ENCODE assay signal across 1 cellular context in the genomic region with DNA sequence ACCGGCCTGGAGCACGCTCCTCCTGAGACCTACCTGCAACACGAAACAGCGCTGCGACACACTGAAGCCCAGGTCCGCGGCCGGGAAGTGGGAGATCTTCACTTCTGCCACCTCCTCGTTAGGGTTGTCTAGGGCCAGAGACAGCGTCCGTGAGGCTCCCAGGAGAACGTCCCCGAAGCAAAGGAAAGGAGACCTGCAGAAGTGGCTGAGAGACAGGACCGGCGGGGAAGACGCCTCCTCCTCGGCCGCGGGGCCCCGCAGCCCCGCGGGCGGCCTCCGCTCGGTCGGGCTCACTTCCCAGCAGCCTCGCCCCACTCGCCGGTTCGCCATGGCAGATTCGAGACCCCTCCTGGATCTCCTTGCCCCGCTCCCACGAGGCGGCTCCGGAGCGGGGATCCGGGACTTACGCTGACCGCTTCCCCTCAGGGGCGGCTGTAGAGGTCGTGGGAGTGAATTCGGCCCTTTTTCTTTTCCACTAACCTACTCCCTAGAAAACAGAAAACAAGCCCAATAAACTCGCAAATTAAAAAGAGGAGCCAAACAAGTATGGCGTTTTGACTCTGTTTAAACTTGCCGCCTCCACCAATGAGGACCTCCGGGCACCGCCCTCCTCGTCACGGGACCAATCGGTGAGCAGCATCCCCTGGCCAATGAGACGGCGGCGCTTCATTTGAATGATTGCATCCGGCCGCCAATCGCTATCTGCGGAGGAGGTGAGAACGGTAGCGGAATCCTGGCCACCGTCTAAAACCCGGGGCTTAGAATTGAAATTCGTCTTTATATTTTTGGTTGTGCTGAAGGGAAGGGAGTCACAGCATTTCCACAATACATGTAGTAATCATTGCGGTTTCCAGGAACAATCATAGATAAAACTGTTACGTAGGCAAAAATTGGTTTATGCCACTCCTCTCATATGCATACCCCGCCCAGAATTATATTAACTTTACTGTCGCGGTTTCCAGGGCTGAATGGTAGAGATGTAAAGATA.
TF ChIP-seq lines count a peak whose summit lies in the region.

ASPM (minus strand) TSS at position 562 of the 988 bp plus-strand sequence; CDS start at position 330, 232 bp downstream.

TF ChIP-seq in K562, 482 proteins besides CTCF, POLR2A, EP300 and RAD21 (continued from another document and continues in another):
- no peak for TF ChIP-seq U2AF2 (optimal IDR thresholded peaks at IDR 0.05; ENCODE audit: low read depth, low read length)
- peak; percentile 27 for TF ChIP-seq PHF20 (IDR thresholded peaks at IDR 0.05; ENCODE audit: partially characterized antibody)
- TF ChIP-seq GATAD2B (IDR thresholded peaks at IDR 0.05; ENCODE audit: borderline replicate concordance) = peak; percentile 86
- peak; percentile 89 for TF ChIP-seq POLR2G (IDR thresholded peaks at IDR 0.05; ENCODE audit: low read depth, low read length)
- no peak for TF ChIP-seq PTTG1 (tag; IDR thresholded peaks at IDR 0.05; ENCODE audit: low read depth)
- TF ChIP-seq ZFX (CRISPR knock-in tag; IDR thresholded peaks at IDR 0.05) = peak; percentile 46; the same call in 1 of the 2 replicates
- TF ChIP-seq FIP1L1 (IDR thresholded peaks at IDR 0.05; ENCODE audit: low read depth, low read length, poor library complexity, severe bottlenecking) = peak; percentile 65
- peak; percentile 87 for TF ChIP-seq ATF7 (IDR thresholded peaks at IDR 0.05)
- TF ChIP-seq NFE2 (IDR thresholded peaks at IDR 0.05; ENCODE audit: low read depth) = peak; percentile 19; the same call in 1 of the 2 replicates
- TF ChIP-seq NFIC (IDR thresholded peaks at IDR 0.05) = 0 out of 2 replicates have a peak, but pooled peaks have one; percentile 19
- TF ChIP-seq, protein P1, sequence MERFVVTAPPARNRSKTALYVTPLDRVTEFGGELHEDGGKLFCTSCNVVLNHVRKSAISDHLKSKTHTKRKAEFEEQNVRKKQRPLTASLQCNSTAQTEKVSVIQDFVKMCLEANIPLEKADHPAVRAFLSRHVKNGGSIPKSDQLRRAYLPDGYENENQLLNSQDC (CRISPR knock-in tag; IDR thresholded peaks at IDR 0.05) = peak; percentile 55; the same call in 1 of the 2 replicates
- no peak for TF ChIP-seq ZNF79 (CRISPR knock-in tag; IDR thresholded peaks at IDR 0.05; ENCODE audit: low read depth)
- peak; percentile 73 to 84; a peak in 3 of 4 replicates for TF ChIP-seq MNT (conservative IDR thresholded peaks at IDR 0.05)
- TF ChIP-seq CREB1 (IDR thresholded peaks at IDR 0.05) = peak; percentile 56
- peak; percentile 59 for TF ChIP-seq CREB1 (CRISPR knock-in tag; IDR thresholded peaks at IDR 0.05)
- 0 out of 4 replicates have a peak, but pooled peaks of 1 of the 2 experiments have one; percentile 26 for TF ChIP-seq SRF (CRISPR knock-in tag; IDR thresholded peaks at IDR 0.05)
- TF ChIP-seq, protein P2, sequence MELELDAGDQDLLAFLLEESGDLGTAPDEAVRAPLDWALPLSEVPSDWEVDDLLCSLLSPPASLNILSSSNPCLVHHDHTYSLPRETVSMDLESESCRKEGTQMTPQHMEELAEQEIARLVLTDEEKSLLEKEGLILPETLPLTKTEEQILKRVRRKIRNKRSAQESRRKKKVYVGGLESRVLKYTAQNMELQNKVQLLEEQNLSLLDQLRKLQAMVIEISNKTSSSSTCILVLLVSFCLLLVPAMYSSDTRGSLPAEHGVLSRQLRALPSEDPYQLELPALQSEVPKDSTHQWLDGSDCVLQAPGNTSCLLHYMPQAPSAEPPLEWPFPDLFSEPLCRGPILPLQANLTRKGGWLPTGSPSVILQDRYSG (tag; conservative IDR thresholded peaks at IDR 0.05; ENCODE audit: low read depth) = no peak
- no peak for TF ChIP-seq ADNP (tag; IDR thresholded peaks at IDR 0.05)
- peak; percentile 44; the same call in 1 of the 2 replicates for TF ChIP-seq SIN3B (IDR thresholded peaks at IDR 0.05; ENCODE audit: low read depth)
- TF ChIP-seq COPS2 (conservative IDR thresholded peaks at IDR 0.05) = no peak
- TF ChIP-seq YY1 (IDR thresholded peaks at IDR 0.05; ENCODE audit: borderline replicate concordance in 1 of 3, control insufficient read depth in 1 of 3, extremely low read depth in 1 of 3, insufficient read depth in 3 of 3, insufficient read length in 1 of 3, insufficient replicate concordance in 2 of 3, low read depth in 1 of 3, low read length in 2 of 3) = peak; percentile 22 to 85 (median 67)
- TF ChIP-seq, protein P3, sequence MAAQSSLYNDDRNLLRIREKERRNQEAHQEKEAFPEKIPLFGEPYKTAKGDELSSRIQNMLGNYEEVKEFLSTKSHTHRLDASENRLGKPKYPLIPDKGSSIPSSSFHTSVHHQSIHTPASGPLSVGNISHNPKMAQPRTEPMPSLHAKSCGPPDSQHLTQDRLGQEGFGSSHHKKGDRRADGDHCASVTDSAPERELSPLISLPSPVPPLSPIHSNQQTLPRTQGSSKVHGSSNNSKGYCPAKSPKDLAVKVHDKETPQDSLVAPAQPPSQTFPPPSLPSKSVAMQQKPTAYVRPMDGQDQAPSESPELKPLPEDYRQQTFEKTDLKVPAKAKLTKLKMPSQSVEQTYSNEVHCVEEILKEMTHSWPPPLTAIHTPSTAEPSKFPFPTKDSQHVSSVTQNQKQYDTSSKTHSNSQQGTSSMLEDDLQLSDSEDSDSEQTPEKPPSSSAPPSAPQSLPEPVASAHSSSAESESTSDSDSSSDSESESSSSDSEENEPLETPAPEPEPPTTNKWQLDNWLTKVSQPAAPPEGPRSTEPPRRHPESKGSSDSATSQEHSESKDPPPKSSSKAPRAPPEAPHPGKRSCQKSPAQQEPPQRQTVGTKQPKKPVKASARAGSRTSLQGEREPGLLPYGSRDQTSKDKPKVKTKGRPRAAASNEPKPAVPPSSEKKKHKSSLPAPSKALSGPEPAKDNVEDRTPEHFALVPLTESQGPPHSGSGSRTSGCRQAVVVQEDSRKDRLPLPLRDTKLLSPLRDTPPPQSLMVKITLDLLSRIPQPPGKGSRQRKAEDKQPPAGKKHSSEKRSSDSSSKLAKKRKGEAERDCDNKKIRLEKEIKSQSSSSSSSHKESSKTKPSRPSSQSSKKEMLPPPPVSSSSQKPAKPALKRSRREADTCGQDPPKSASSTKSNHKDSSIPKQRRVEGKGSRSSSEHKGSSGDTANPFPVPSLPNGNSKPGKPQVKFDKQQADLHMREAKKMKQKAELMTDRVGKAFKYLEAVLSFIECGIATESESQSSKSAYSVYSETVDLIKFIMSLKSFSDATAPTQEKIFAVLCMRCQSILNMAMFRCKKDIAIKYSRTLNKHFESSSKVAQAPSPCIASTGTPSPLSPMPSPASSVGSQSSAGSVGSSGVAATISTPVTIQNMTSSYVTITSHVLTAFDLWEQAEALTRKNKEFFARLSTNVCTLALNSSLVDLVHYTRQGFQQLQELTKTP (IDR thresholded peaks at IDR 0.05; ENCODE audit: low read depth in 1 of 2, partially characterized antibody in 2 of 2) = peak; percentile 25
- no peak for TF ChIP-seq ZNF518B (CRISPR knock-in tag; IDR thresholded peaks at IDR 0.05)
- TF ChIP-seq, protein P4, sequence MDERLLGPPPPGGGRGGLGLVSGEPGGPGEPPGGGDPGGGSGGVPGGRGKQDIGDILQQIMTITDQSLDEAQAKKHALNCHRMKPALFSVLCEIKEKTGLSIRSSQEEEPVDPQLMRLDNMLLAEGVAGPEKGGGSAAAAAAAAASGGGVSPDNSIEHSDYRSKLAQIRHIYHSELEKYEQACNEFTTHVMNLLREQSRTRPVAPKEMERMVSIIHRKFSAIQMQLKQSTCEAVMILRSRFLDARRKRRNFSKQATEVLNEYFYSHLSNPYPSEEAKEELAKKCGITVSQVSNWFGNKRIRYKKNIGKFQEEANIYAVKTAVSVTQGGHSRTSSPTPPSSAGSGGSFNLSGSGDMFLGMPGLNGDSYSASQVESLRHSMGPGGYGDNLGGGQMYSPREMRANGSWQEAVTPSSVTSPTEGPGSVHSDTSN (CRISPR knock-in tag; IDR thresholded peaks at IDR 0.05; ENCODE audit: low read depth) = no peak
- TF ChIP-seq, protein P4 (tag; conservative IDR thresholded peaks at IDR 0.05; ENCODE audit: low read depth) = peak; percentile 96
- TF ChIP-seq ZEB2 (IDR thresholded peaks at IDR 0.05) = no peak
- TF ChIP-seq NCOA1 (IDR thresholded peaks at IDR 0.05; ENCODE audit: low read depth) = peak; percentile 8; the same call in 1 of the 2 replicates
- TF ChIP-seq CREBBP (IDR thresholded peaks at IDR 0.05; ENCODE audit: low read depth, low read length) = no peak
- TF ChIP-seq ZNF431 (CRISPR knock-in tag; IDR thresholded peaks at IDR 0.05) = peak; percentile 6; the same call in 1 of the 2 replicates
- TF ChIP-seq, protein P5, sequence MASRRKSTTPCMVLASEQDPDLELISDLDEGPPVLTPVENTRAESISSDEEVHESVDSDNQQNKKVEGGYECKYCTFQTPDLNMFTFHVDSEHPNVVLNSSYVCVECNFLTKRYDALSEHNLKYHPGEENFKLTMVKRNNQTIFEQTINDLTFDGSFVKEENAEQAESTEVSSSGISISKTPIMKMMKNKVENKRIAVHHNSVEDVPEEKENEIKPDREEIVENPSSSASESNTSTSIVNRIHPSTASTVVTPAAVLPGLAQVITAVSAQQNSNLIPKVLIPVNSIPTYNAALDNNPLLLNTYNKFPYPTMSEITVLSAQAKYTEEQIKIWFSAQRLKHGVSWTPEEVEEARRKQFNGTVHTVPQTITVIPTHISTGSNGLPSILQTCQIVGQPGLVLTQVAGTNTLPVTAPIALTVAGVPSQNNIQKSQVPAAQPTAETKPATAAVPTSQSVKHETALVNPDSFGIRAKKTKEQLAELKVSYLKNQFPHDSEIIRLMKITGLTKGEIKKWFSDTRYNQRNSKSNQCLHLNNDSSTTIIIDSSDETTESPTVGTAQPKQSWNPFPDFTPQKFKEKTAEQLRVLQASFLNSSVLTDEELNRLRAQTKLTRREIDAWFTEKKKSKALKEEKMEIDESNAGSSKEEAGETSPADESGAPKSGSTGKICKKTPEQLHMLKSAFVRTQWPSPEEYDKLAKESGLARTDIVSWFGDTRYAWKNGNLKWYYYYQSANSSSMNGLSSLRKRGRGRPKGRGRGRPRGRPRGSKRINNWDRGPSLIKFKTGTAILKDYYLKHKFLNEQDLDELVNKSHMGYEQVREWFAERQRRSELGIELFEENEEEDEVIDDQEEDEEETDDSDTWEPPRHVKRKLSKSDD (conservative IDR thresholded peaks at IDR 0.05; ENCODE audit: low read length) = 0 out of 2 replicates have a peak, but pooled peaks have one; percentile 14
- peak; percentile 99 for TF ChIP-seq NFYB (IDR thresholded peaks at IDR 0.05; ENCODE audit: extremely low read depth, insufficient read length)
- TF ChIP-seq ETV5 (CRISPR knock-in tag; IDR thresholded peaks at IDR 0.05; ENCODE audit: low read depth) = 0 out of 2 replicates have a peak, but pooled peaks have one; percentile 7
- no peak for TF ChIP-seq HSF4 (CRISPR knock-in tag; IDR thresholded peaks at IDR 0.05; ENCODE audit: borderline replicate concordance)
- TF ChIP-seq RBM14 (IDR thresholded peaks at IDR 0.05; ENCODE audit: borderline replicate concordance, insufficient read depth, low read depth, low read length) = 0 out of 2 replicates have a peak, but pooled peaks have one; percentile 70
- peak; percentile 62 for TF ChIP-seq BRD9 (IDR thresholded peaks at IDR 0.05; ENCODE audit: low read depth, partially characterized antibody)
- peak; percentile 96 for TF ChIP-seq EP400 (IDR thresholded peaks at IDR 0.05)
- TF ChIP-seq, protein P6, sequence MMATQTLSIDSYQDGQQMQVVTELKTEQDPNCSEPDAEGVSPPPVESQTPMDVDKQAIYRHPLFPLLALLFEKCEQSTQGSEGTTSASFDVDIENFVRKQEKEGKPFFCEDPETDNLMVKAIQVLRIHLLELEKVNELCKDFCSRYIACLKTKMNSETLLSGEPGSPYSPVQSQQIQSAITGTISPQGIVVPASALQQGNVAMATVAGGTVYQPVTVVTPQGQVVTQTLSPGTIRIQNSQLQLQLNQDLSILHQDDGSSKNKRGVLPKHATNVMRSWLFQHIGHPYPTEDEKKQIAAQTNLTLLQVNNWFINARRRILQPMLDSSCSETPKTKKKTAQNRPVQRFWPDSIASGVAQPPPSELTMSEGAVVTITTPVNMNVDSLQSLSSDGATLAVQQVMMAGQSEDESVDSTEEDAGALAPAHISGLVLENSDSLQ (IDR thresholded peaks at IDR 0.05) = peak; percentile 98
